16 cellular contexts compared by ENCODE assay signal in the genomic region with DNA sequence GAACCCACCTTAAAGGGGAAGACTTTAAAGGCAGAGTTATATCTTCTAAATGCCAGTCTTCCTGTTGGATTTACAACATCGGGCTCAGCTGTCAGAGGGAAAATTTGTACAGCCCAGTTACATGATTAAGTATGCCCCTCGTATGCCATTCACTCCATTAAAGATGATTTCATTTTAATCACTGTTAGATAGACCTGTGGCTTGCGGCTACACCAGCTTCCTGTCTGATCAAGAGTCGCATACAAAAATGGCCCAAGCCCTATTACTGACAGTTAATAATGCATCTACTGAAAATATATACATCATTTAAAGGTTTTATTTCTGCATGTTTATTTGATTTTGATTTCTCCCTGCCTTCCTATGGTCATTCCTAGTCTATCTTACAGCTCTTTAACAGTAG. TPM values are rescaled to one million over a fixed set of nuclear protein-coding genes. Genes with fewer than 3 reads are reported as not detected.
A peak's percentile ranks its signal among the peaks of the same experiment; 100 is the strongest.
DNase-seq lines count a peak whose midpoint lies in the region; ATAC-seq lines count a peak whose summit lies in the region.
"Had no signal": no experiment of that assay in that cellular context is flagged by ENCODE, and none has a peak within 500 bp of the region (broad histone marks: within the 10 kb centered on the region; RNA-seq: fewer than 3 reads in every experiment).

No MANE protein-coding gene starts in this region.

- H3K36me3 Mint-ChIP-seq in activated naive CD4-positive, alpha-beta T cell treated with anti-CD3 and anti-CD28 coated beads for 36 hours (ENCODE audit: low read depth), result peaks cover 5% of the 10 kb centered on the region
- H3K36me3 Mint-ChIP-seq in activated naive CD4-positive, alpha-beta T cell treated with anti-CD3 and anti-CD28 coated beads, Interleukin-2, amount 50 U/mL, for 72 hours, result peaks cover 0 to 7% of the 10 kb centered on the region in 2 donors
- H3K36me3 Mint-ChIP-seq in T-helper 2 cell treated with Interferon-gamma antibody and Interleukin-4, amounts not matched to agents 5 μg/mL and 100 μg/mL, for 36 hours (ENCODE audit: low read depth), result peaks cover 36% of the 10 kb centered on the region
- H3K36me3 Mint-ChIP-seq in activated naive CD8-positive, alpha-beta T cell treated with anti-CD3 and anti-CD28 coated beads, Interleukin-2, amount 10 ng/mL, durations not matched to agents 7 days and 5 days, result peaks cover 33% of the 10 kb centered on the region
- H3K36me3 Mint-ChIP-seq in stimulated activated effector memory CD8-positive, alpha-beta T cell treated with anti-CD3 and anti-CD28 coated beads, Interleukin-12 subunit alpha, Interleukin-12 subunit beta, amount 100 ng/mL, for 72 hours, result no peaks in the 10 kb centered on the region

- no peaks in the 10 kb centered on the region for H3K9me3 Mint-ChIP-seq in activated naive CD4-positive, alpha-beta T cell treated with anti-CD3 and anti-CD28 coated beads for 36 hours
- no peaks in the 10 kb centered on the region for H3K9me3 Mint-ChIP-seq in activated naive CD4-positive, alpha-beta T cell treated with anti-CD3 and anti-CD28 coated beads, Interleukin-2, amount 50 U/mL, for 72 hours
- no peaks in the 10 kb centered on the region for H3K9me3 Mint-ChIP-seq in T-helper 2 cell treated with Interferon-gamma antibody and Interleukin-4, amounts not matched to agents 5 μg/mL and 100 μg/mL, for 36 hours
- no peaks in the 10 kb centered on the region for H3K9me3 Mint-ChIP-seq in activated naive CD8-positive, alpha-beta T cell treated with anti-CD3 and anti-CD28 coated beads, Interleukin-2, amount 10 ng/mL, durations not matched to agents 7 days and 5 days
- H3K9me3 Mint-ChIP-seq in stimulated activated effector memory CD8-positive, alpha-beta T cell treated with anti-CD3 and anti-CD28 coated beads, Interleukin-12 subunit alpha, Interleukin-12 subunit beta, amount 100 ng/mL, for 72 hours, result no peaks in the 10 kb centered on the region
- H3K9me3 Mint-ChIP-seq: neural crest cell had no signal

- peak; percentile 35 for DNase-seq in activated naive CD4-positive, alpha-beta T cell treated with anti-CD3 and anti-CD28 coated beads for 36 hours
- no peak for DNase-seq in activated naive CD4-positive, alpha-beta T cell treated with anti-CD3 and anti-CD28 coated beads, Interleukin-2, amount 50 U/mL, for 72 hours (ENCODE audit: low spot score in 2 of 2)
- DNase-seq in T-helper 2 cell treated with Interferon-gamma antibody and Interleukin-4, amounts not matched to agents 5 μg/mL and 100 μg/mL, for 36 hours (ENCODE audit: low spot score), result no peak
- no peak for DNase-seq in activated naive CD8-positive, alpha-beta T cell treated with anti-CD3 and anti-CD28 coated beads, Interleukin-2, amount 10 ng/mL, durations not matched to agents 7 days and 5 days
- peak in 1 of 2 donors; percentile 49 for DNase-seq in stimulated activated effector memory CD8-positive, alpha-beta T cell treated with anti-CD3 and anti-CD28 coated beads, Interleukin-12 subunit alpha, Interleukin-12 subunit beta, amount 100 ng/mL, for 72 hours (ENCODE audit: low spot score in 2 of 2)
- DNase-seq in epidermal melanocyte (ENCODE audit: insufficient read length, low spot score) (no peak), superior temporal gyrus (ENCODE audit: extremely low spot score) (no peak)
- DNase-seq: GDM1, Kasumi-1, left ventricle myocardium inferior, midbrain, NCI-H1930, posterior cingulate gyrus, sigmoid colon had no signal

- no peak overlapping the region for H3K27ac Mint-ChIP-seq in activated naive CD4-positive, alpha-beta T cell treated with anti-CD3 and anti-CD28 coated beads for 36 hours
- H3K27ac Mint-ChIP-seq in activated naive CD4-positive, alpha-beta T cell treated with anti-CD3 and anti-CD28 coated beads, Interleukin-2, amount 50 U/mL, for 72 hours, result no peak overlapping the region
- no peak overlapping the region for H3K27ac Mint-ChIP-seq in T-helper 2 cell treated with Interferon-gamma antibody and Interleukin-4, amounts not matched to agents 5 μg/mL and 100 μg/mL, for 36 hours
- peak overlapping the region; percentile 72 for H3K27ac Mint-ChIP-seq in activated naive CD8-positive, alpha-beta T cell treated with anti-CD3 and anti-CD28 coated beads, Interleukin-2, amount 10 ng/mL, durations not matched to agents 7 days and 5 days
- peak overlapping the region; percentile 78 for H3K27ac Mint-ChIP-seq in stimulated activated effector memory CD8-positive, alpha-beta T cell treated with anti-CD3 and anti-CD28 coated beads, Interleukin-12 subunit alpha, Interleukin-12 subunit beta, amount 100 ng/mL, for 72 hours

- POLR2A ChIA-PET in activated naive CD8-positive, alpha-beta T cell treated with anti-CD3 and anti-CD28 coated beads, Interleukin-2, amount 10 ng/mL, durations not matched to agents 7 days and 5 days (lab: Charles Lee), result interaction anchor here (1.4 kb wide), 2 partner anchors 12 to 16 kb away, joined by 3 read pairs; no protein-coding TSS in a partner anchor

- no peak overlapping the region for H3K4me3 Mint-ChIP-seq in activated naive CD4-positive, alpha-beta T cell treated with anti-CD3 and anti-CD28 coated beads for 36 hours
- H3K4me3 Mint-ChIP-seq in T-helper 2 cell treated with Interferon-gamma antibody and Interleukin-4, amounts not matched to agents 5 μg/mL and 100 μg/mL, for 36 hours, result peak overlapping the region; percentile 12
- peak overlapping the region; percentile 44 for H3K4me3 Mint-ChIP-seq in activated naive CD8-positive, alpha-beta T cell treated with anti-CD3 and anti-CD28 coated beads, Interleukin-2, amount 10 ng/mL, durations not matched to agents 7 days and 5 days
- H3K4me3 Mint-ChIP-seq in stimulated activated effector memory CD8-positive, alpha-beta T cell treated with anti-CD3 and anti-CD28 coated beads, Interleukin-12 subunit alpha, Interleukin-12 subunit beta, amount 100 ng/mL, for 72 hours, result peak overlapping the region; percentile 25
- H3K4me3 Mint-ChIP-seq: neural crest cell had no signal

- H3K27me3 Mint-ChIP-seq in activated naive CD4-positive, alpha-beta T cell treated with anti-CD3 and anti-CD28 coated beads for 36 hours (ENCODE audit: low read depth), result no peaks in the 10 kb centered on the region
- H3K27me3 Mint-ChIP-seq in T-helper 2 cell treated with Interferon-gamma antibody and Interleukin-4, amounts not matched to agents 5 μg/mL and 100 μg/mL, for 36 hours (ENCODE audit: low read depth), result no peaks in the 10 kb centered on the region
- H3K27me3 Mint-ChIP-seq in activated naive CD8-positive, alpha-beta T cell treated with anti-CD3 and anti-CD28 coated beads, Interleukin-2, amount 10 ng/mL, durations not matched to agents 7 days and 5 days, result no peaks in the 10 kb centered on the region

- CTCF ChIA-PET in activated naive CD4-positive, alpha-beta T cell treated with anti-CD3 and anti-CD28 coated beads for 36 hours (lab: Charles Lee), result interaction anchor here (5.5 kb wide), 1 partner anchor 11 kb away, joined by 27 read pairs; no protein-coding TSS in a partner anchor

- peaks cover 75% of the 10 kb centered on the region for H3K4me1 Mint-ChIP-seq in activated naive CD4-positive, alpha-beta T cell treated with anti-CD3 and anti-CD28 coated beads for 36 hours (ENCODE audit: low read depth)
- peaks cover 47% of the 10 kb centered on the region for H3K4me1 Mint-ChIP-seq in T-helper 2 cell treated with Interferon-gamma antibody and Interleukin-4, amounts not matched to agents 5 μg/mL and 100 μg/mL, for 36 hours (ENCODE audit: low read depth)
- peaks cover 62% of the 10 kb centered on the region for H3K4me1 Mint-ChIP-seq in activated naive CD8-positive, alpha-beta T cell treated with anti-CD3 and anti-CD28 coated beads, Interleukin-2, amount 10 ng/mL, durations not matched to agents 7 days and 5 days
- peaks cover 93% of the 10 kb centered on the region for H3K4me1 Mint-ChIP-seq in stimulated activated effector memory CD8-positive, alpha-beta T cell treated with anti-CD3 and anti-CD28 coated beads, Interleukin-12 subunit alpha, Interleukin-12 subunit beta, amount 100 ng/mL, for 72 hours
- H3K4me1 Mint-ChIP-seq: neural crest cell had no signal

- intact Hi-C loops in activated naive CD4-positive, alpha-beta T cell treated with anti-CD3 and anti-CD28 coated beads for 36 hours (cut with micrococcal nuclease), result no loop called here

- no peak for ATAC-seq in activated naive CD4-positive, alpha-beta T cell treated with anti-CD3 and anti-CD28 coated beads, Interleukin-2, amount 50 U/mL, for 72 hours
- ATAC-seq in activated naive CD8-positive, alpha-beta T cell treated with anti-CD3 and anti-CD28 coated beads, Interleukin-2, amount 10 ng/mL, durations not matched to agents 7 days and 5 days (ENCODE audit: low read depth), result no peak
- peak; percentile 85 for ATAC-seq in stimulated activated effector memory CD8-positive, alpha-beta T cell treated with anti-CD3 and anti-CD28 coated beads, Interleukin-12 subunit alpha, Interleukin-12 subunit beta, amount 100 ng/mL, for 72 hours

RNA-seq across cellular contexts. Expression of a gene that starts 7.1 kb away (rescaled TPM):
- total RNA-seq in activated naive CD4-positive, alpha-beta T cell treated with anti-CD3 and anti-CD28 coated beads for 36 hours, result 10 to 100 TPM; 25.2 to 26.2 TPM
- 10 to 100 TPM; 24.6 to 29.7 TPM for total RNA-seq in activated naive CD4-positive, alpha-beta T cell treated with anti-CD3 and anti-CD28 coated beads, Interleukin-2, amount 50 U/mL, for 72 hours
- 10 to 100 TPM; 63.6 to 64.6 TPM for total RNA-seq in activated naive CD8-positive, alpha-beta T cell treated with anti-CD3 and anti-CD28 coated beads, Interleukin-2, amount 10 ng/mL, durations not matched to agents 7 days and 5 days
- total RNA-seq: OCI-LY7 had no signal

RNA-seq across cellular contexts. Expression of a gene that starts 35.6 kb away (rescaled TPM):
- total RNA-seq in activated naive CD4-positive, alpha-beta T cell treated with anti-CD3 and anti-CD28 coated beads for 36 hours, result under 1 TPM; 0.74 to 0.93 TPM
- under 1 TPM in 1 of 2 donors, not detected in 1; 0.74 TPM for total RNA-seq in activated naive CD4-positive, alpha-beta T cell treated with anti-CD3 and anti-CD28 coated beads, Interleukin-2, amount 50 U/mL, for 72 hours
- under 1 TPM; 0.17 to 0.28 TPM for total RNA-seq in activated naive CD8-positive, alpha-beta T cell treated with anti-CD3 and anti-CD28 coated beads, Interleukin-2, amount 10 ng/mL, durations not matched to agents 7 days and 5 days
- total RNA-seq: OCI-LY7 had no signal

Comparison
In these comparisons a context has a peak if more than half of its experiments do, and no peak if none do; other contexts are left out.
1. H3K27ac Mint-ChIP-seq: peak in activated naive CD8-positive, alpha-beta T cell treated with anti-CD3 and anti-CD28 coated beads, Interleukin-2, amount 10 ng/mL, durations not matched to agents 7 days and 5 days (single experiment) and stimulated activated effector memory CD8-positive, alpha-beta T cell treated with anti-CD3 and anti-CD28 coated beads, Interleukin-12 subunit alpha, Interleukin-12 subunit beta, amount 100 ng/mL, for 72 hours (single experiment); none in activated naive CD4-positive, alpha-beta T cell treated with anti-CD3 and anti-CD28 coated beads for 36 hours (single experiment), activated naive CD4-positive, alpha-beta T cell treated with anti-CD3 and anti-CD28 coated beads, Interleukin-2, amount 50 U/mL, for 72 hours (0 of 2) and T-helper 2 cell treated with Interferon-gamma antibody and Interleukin-4, amounts not matched to agents 5 μg/mL and 100 μg/mL, for 36 hours (single experiment).